In the genomic region with DNA sequence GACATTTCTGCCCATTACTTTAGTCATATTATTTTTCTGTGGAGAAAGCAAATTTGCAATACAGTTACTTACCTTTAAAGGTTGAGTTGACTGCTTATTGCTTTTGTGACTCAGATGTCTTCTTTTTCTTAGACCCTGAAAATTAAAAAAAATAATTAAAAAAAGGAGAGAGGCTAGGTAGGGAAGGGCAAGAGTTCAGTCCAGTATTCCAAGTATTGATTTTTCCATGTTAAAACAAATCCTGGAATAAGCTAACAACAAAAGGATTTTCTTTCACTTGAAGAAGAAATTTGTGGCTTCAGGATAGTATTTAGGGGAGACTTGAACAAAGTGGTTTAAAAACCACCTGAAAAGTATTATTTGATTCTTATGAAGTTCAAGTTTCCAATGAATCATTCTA, we compare ENCODE assay signal across 10 cellular contexts. TPM values are rescaled to one million over a fixed set of nuclear protein-coding genes. Genes with fewer than 3 reads are reported as not detected.
"Had no signal": no experiment of that assay in that cellular context is flagged by ENCODE, and none has a peak within 500 bp of the region (broad histone marks: within the 10 kb centered on the region; RNA-seq: fewer than 3 reads in every experiment).

No MANE protein-coding gene starts in this region.

- H3K4me2 ChIP-seq: KMS-11 had no signal

- H3K27ac ChIP-seq: HL-60, KMS-11 had no signal

- FAIRE-seq: HTR-8/SVneo, K562 had no signal

- DNase-seq: IMR-90, KBM-7, KG1 had no signal

- H3K9ac ChIP-seq: KMS-11 had no signal

- ATAC-seq: K562 had no signal

- H3K4me3 ChIP-seq: K562 had no signal

RNA-seq across cellular contexts. Expression of gene LMNTD1, which starts 49.4 kb away (rescaled TPM):
- total RNA-seq: HT-29, HT1080, K562 had no signal
- polyA plus RNA-seq: IgD-negative memory B cell, K562 had no signal
